ENCODE assay signal across 29 cellular contexts in genomic region chr1:19032701-19033515, GRCh38.
A peak's percentile ranks its signal among the peaks of the same experiment; 100 is the strongest.
DNase-seq lines count a peak whose midpoint lies in the region; ATAC-seq and TF ChIP-seq lines count a peak whose summit lies in the region.
"Had no signal": no experiment of that assay in that cellular context is flagged by ENCODE, and none has a peak within 500 bp of the region (broad histone marks: within the 10 kb centered on the region; RNA-seq: fewer than 3 reads in every experiment).

No MANE protein-coding gene starts in this region.

- no peaks in the 10 kb centered on the region for H3K36me3 ChIP-seq in upper lobe of right lung
- H3K36me3 ChIP-seq: sigmoid colon, thoracic aorta had no signal

- ATAC-seq in left lobe of liver (peak; percentile 56), upper lobe of right lung (no peak), foreskin keratinocyte (no peak)
- ATAC-seq: activated CD8-positive, alpha-beta T cell treated with anti-CD3 and anti-CD28 coated beads for 36 hours had no signal

- DNase-seq in activated effector memory CD4-positive, alpha-beta T cell treated with anti-CD3 and anti-CD28 coated beads, Interleukin-2, amount 50 U/mL, for 16 hours, result peak; percentile 55
- no peak for DNase-seq in activated effector memory CD4-positive, alpha-beta T cell treated with Interleukin-2 at 50 U/mL for 16 hours
- DNase-seq in MCF 10A (ENCODE audit: unreplicated experiment), result no peak
- peak; percentile 72 for DNase-seq in left lobe of liver (ENCODE audit: low spot score)
- peak; percentile 40 for DNase-seq in upper lobe of right lung
- DNase-seq in foreskin keratinocyte, result no peak
- DNase-seq in NCI-H128 (lab: John Stamatoyannopoulos, UW; ENCODE audit: unreplicated experiment), result no peak
- DNase-seq in NCI-H2196 (lab: John Stamatoyannopoulos, UW; ENCODE audit: unreplicated experiment), result no peak
- DNase-seq: activated CD4-positive, alpha-beta T cell treated with anti-CD3 and anti-CD28 coated beads for 1 hour; activated CD8-positive, alpha-beta T cell treated with anti-CD3 and anti-CD28 coated beads for 36 hours; activated gamma-delta T cell treated with Interleukin-2 at 50 U/mL for 16 hours; CD4-positive, CD25-positive, alpha-beta regulatory T cell; effector CD4-positive, alpha-beta T cell; kidney glomerular epithelial cell; NCI-H1092; NCI-H187 treated with DMSO at 0.1 percent for 48 hours; NCI-H774; RPMI8226; sigmoid colon; stimulated activated CD4-positive, alpha-beta T cell treated with anti-CD3 and anti-CD28 coated beads, Interleukin-15, amount 100 ng/mL, for 24 hours; stimulated activated naive CD4-positive, alpha-beta T cell treated with Interleukin-2 at 50 U/mL for 16 hours had no signal

- TF ChIP-seq CTCF in MCF 10A (IDR thresholded peaks at IDR 0.05; ENCODE audit: unreplicated experiment) (no peak), upper lobe of right lung (IDR thresholded peaks at IDR 0.05) (no peak), foreskin keratinocyte (conservative IDR thresholded peaks at IDR 0.05) (no peak)

- H3K27ac ChIP-seq in upper lobe of right lung, result no peak overlapping the region
- no peak overlapping the region for H3K27ac ChIP-seq in foreskin keratinocyte
- H3K27ac ChIP-seq: GM23248, sigmoid colon, SK-N-MC, thoracic aorta had no signal

- CTCF ChIA-PET in MCF 10A (lab: Yijun Ruan, JAX), result interaction anchor here (0.6 kb wide), 1 partner anchor 42 kb away, joined by 3 read pairs; no protein-coding TSS in a partner anchor

- H3K9me3 Mint-ChIP-seq in MCF 10A (ENCODE audit: unreplicated experiment), result no peaks in the 10 kb centered on the region
- H3K9me3 Mint-ChIP-seq: activated CD8-positive, alpha-beta T cell treated with anti-CD3 and anti-CD28 coated beads for 36 hours; neural crest cell; T-helper 1 cell treated with Interleukin-12 subunit alpha and Interleukin-12 subunit beta and Interleukin-4 antibody, amounts not matched to agents 30 μg/mL and 1 μg/mL, for 36 hours had no signal

- no peaks in the 10 kb centered on the region for H3K9me3 ChIP-seq in upper lobe of right lung
- H3K9me3 ChIP-seq: sigmoid colon, thoracic aorta had no signal

- H3K27me3 ChIP-seq in upper lobe of right lung (no peaks in the 10 kb centered on the region), foreskin keratinocyte (no peaks in the 10 kb centered on the region)
- H3K27me3 ChIP-seq: sigmoid colon had no signal

- H3K27me3 Mint-ChIP-seq in MCF 10A (ENCODE audit: insufficient read depth, unreplicated experiment), result no peaks in the 10 kb centered on the region

- H3K4me1 Mint-ChIP-seq in MCF 10A (ENCODE audit: insufficient read depth, unreplicated experiment), result peaks cover 17% of the 10 kb centered on the region
- H3K4me1 Mint-ChIP-seq: IgD-negative memory B cell had no signal

- intact Hi-C loops in MCF 10A (cut with micrococcal nuclease), result no loop called here
- intact Hi-C loops in upper lobe of right lung (cut with DNase I), result no loop called here

- no peaks in the 10 kb centered on the region for H3K36me3 Mint-ChIP-seq in MCF 10A (ENCODE audit: insufficient read depth, unreplicated experiment)
- H3K36me3 Mint-ChIP-seq: CD4-positive, CD25-positive, alpha-beta regulatory T cell; IgD-negative memory B cell had no signal

- no peak overlapping the region for H3K4me3 ChIP-seq in upper lobe of right lung
- H3K4me3 ChIP-seq: GM23248, lung, sigmoid colon, SK-N-MC, thoracic aorta had no signal

- peak overlapping the region; percentile 26 for H3K4me3 Mint-ChIP-seq in MCF 10A (ENCODE audit: unreplicated experiment)
- H3K4me3 Mint-ChIP-seq: activated CD8-positive, alpha-beta T cell treated with anti-CD3 and anti-CD28 coated beads for 36 hours; IgD-negative memory B cell; neural crest cell; T-helper 1 cell treated with Interleukin-12 subunit alpha and Interleukin-12 subunit beta and Interleukin-4 antibody, amounts not matched to agents 30 μg/mL and 1 μg/mL, for 36 hours had no signal

- H3K4me1 ChIP-seq in upper lobe of right lung, result no peaks in the 10 kb centered on the region
- H3K4me1 ChIP-seq in foreskin keratinocyte, result peaks cover 30% of the 10 kb centered on the region

- H3K27ac Mint-ChIP-seq in MCF 10A (ENCODE audit: low read depth, unreplicated experiment), result peak overlapping the region; percentile 70
- H3K27ac Mint-ChIP-seq: activated CD8-positive, alpha-beta T cell treated with anti-CD3 and anti-CD28 coated beads for 36 hours; IgD-negative memory B cell; progenitor cell of endocrine pancreas; T-helper 1 cell treated with Interleukin-12 subunit alpha and Interleukin-12 subunit beta and Interleukin-4 antibody, amounts not matched to agents 30 μg/mL and 1 μg/mL, for 36 hours had no signal

- BruUV-seq in MCF 10A (replicated peaks; lab: Mats Ljungman, UMichigan), result no TSS peak

- POLR2A ChIA-PET in MCF 10A (lab: Yijun Ruan, JAX), result interaction anchor here (0.6 to 1.6 kb wide), 5 partner anchors 21 to 111 kb away, joined by 3 to 5 read pairs (median 4); no protein-coding TSS in a partner anchor

Comparison
In these comparisons a context has a peak if more than half of its experiments do, and no peak if none do; other contexts are left out.
1. DNase-seq: peak in activated effector memory CD4-positive, alpha-beta T cell treated with anti-CD3 and anti-CD28 coated beads, Interleukin-2, amount 50 U/mL, for 16 hours (single experiment), left lobe of liver (single experiment) and upper lobe of right lung (single experiment); none in activated effector memory CD4-positive, alpha-beta T cell treated with Interleukin-2 at 50 U/mL for 16 hours (single experiment), MCF 10A (single experiment), foreskin keratinocyte (0 of 2), NCI-H128 (single experiment) and NCI-H2196 (single experiment).